16 cellular contexts compared by ENCODE assay signal in the genomic region with DNA sequence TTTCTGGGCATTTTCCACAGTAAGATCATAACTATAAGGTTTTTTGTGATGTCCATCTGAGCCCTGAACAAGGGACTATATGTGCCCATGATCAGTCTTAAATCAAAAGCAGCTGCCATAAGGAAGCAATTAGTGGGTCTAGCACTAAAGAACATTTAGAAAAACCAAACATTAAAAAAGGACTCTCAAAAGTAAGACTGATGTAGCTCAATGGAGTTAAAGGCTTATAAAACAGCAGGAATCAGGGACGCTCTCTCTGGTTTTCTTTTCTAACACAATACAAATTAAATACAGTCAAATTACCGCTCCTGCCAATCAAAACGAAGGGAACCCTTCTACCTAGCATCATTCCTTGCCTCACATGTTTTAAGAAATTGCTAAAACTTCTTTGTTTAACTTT.
"Had no signal": no experiment of that assay in that cellular context is flagged by ENCODE, and none has a peak within 500 bp of the region (broad histone marks: within the 10 kb centered on the region; RNA-seq: fewer than 3 reads in every experiment).

No MANE protein-coding gene starts in this region.

- H3K27me3 ChIP-seq: cardiac muscle cell, dorsolateral prefrontal cortex had no signal

- H3K36me3 ChIP-seq: cardiac muscle cell had no signal

- H3K27ac ChIP-seq: cardiac muscle cell, dorsolateral prefrontal cortex had no signal

- H3K36me3 Mint-ChIP-seq: activated naive CD8-positive, alpha-beta T cell treated with anti-CD3 and anti-CD28 coated beads for 36 hours; natural killer cell; stimulated activated naive B cell treated with anti-CD40 and anti-IgM and Interleukin-4, amounts not matched to agents 10 μg/mL and 1 μg/mL and 100 μg/mL, for 72 hours had no signal

- H3K9me3 Mint-ChIP-seq: activated CD4-positive, alpha-beta memory T cell treated with anti-CD3 and anti-CD28 coated beads, Interleukin-2, amount 10 ng/mL, durations not matched to agents 7 days and 5 days; activated naive CD8-positive, alpha-beta T cell treated with anti-CD3 and anti-CD28 coated beads for 36 hours; natural killer cell; stimulated activated naive B cell treated with anti-CD40 and anti-IgM and Interleukin-4, amounts not matched to agents 10 μg/mL and 1 μg/mL and 100 μg/mL, for 72 hours had no signal

- H3K4me3 ChIP-seq: cardiac muscle cell, dorsolateral prefrontal cortex had no signal

- ATAC-seq: activated CD8-positive, alpha-beta memory T cell treated with anti-CD3 and anti-CD28 coated beads, Interleukin-2, amount 10 ng/mL, durations not matched to agents 7 days and 5 days; natural killer cell; stimulated activated naive B cell treated with anti-CD40 and anti-IgM and Interleukin-4, amounts not matched to agents 10 μg/mL and 1 μg/mL and 100 μg/mL, for 72 hours had no signal

- H3K4me1 Mint-ChIP-seq: natural killer cell; stimulated activated naive B cell treated with anti-CD40 and anti-IgM and Interleukin-4, amounts not matched to agents 10 μg/mL and 1 μg/mL and 100 μg/mL, for 72 hours had no signal

- DNase-seq: activated CD4-positive, alpha-beta memory T cell treated with anti-CD3 and anti-CD28 coated beads, Interleukin-2, amount 10 ng/mL, durations not matched to agents 7 days and 5 days; activated CD4-positive, alpha-beta T cell treated with anti-CD3 and anti-CD28 coated beads for 48 hours; activated CD4-positive, CD25-positive, alpha-beta regulatory T cell; activated CD8-positive, alpha-beta memory T cell treated with anti-CD3 and anti-CD28 coated beads, Interleukin-2, amount 10 ng/mL, durations not matched to agents 7 days and 5 days; activated naive CD8-positive, alpha-beta T cell treated with anti-CD3 and anti-CD28 coated beads for 36 hours; amygdala; dorsolateral prefrontal cortex; mesenchymal stem cell; natural killer cell; nucleus accumbens; posterior cingulate gyrus; retina; stimulated activated naive B cell treated with anti-CD40 and anti-IgM and Interleukin-4, amounts not matched to agents 10 μg/mL and 1 μg/mL and 100 μg/mL, for 72 hours; T-helper 1 cell; T-helper 9 cell had no signal

- H3K4me3 Mint-ChIP-seq: activated CD4-positive, alpha-beta memory T cell treated with anti-CD3 and anti-CD28 coated beads, Interleukin-2, amount 10 ng/mL, durations not matched to agents 7 days and 5 days; activated CD8-positive, alpha-beta memory T cell treated with anti-CD3 and anti-CD28 coated beads, Interleukin-2, amount 10 ng/mL, durations not matched to agents 7 days and 5 days; activated naive CD8-positive, alpha-beta T cell treated with anti-CD3 and anti-CD28 coated beads for 36 hours; natural killer cell; stimulated activated naive B cell treated with anti-CD40 and anti-IgM and Interleukin-4, amounts not matched to agents 10 μg/mL and 1 μg/mL and 100 μg/mL, for 72 hours had no signal

- H3K27me3 Mint-ChIP-seq: activated CD8-positive, alpha-beta memory T cell treated with anti-CD3 and anti-CD28 coated beads, Interleukin-2, amount 10 ng/mL, durations not matched to agents 7 days and 5 days had no signal

- H3K27ac Mint-ChIP-seq: activated CD4-positive, alpha-beta memory T cell treated with anti-CD3 and anti-CD28 coated beads, Interleukin-2, amount 10 ng/mL, durations not matched to agents 7 days and 5 days; activated CD8-positive, alpha-beta memory T cell treated with anti-CD3 and anti-CD28 coated beads, Interleukin-2, amount 10 ng/mL, durations not matched to agents 7 days and 5 days; activated naive CD8-positive, alpha-beta T cell treated with anti-CD3 and anti-CD28 coated beads for 36 hours; natural killer cell; stimulated activated naive B cell treated with anti-CD40 and anti-IgM and Interleukin-4, amounts not matched to agents 10 μg/mL and 1 μg/mL and 100 μg/mL, for 72 hours had no signal
